8 cellular contexts compared by ENCODE assay signal in the genomic region with DNA sequence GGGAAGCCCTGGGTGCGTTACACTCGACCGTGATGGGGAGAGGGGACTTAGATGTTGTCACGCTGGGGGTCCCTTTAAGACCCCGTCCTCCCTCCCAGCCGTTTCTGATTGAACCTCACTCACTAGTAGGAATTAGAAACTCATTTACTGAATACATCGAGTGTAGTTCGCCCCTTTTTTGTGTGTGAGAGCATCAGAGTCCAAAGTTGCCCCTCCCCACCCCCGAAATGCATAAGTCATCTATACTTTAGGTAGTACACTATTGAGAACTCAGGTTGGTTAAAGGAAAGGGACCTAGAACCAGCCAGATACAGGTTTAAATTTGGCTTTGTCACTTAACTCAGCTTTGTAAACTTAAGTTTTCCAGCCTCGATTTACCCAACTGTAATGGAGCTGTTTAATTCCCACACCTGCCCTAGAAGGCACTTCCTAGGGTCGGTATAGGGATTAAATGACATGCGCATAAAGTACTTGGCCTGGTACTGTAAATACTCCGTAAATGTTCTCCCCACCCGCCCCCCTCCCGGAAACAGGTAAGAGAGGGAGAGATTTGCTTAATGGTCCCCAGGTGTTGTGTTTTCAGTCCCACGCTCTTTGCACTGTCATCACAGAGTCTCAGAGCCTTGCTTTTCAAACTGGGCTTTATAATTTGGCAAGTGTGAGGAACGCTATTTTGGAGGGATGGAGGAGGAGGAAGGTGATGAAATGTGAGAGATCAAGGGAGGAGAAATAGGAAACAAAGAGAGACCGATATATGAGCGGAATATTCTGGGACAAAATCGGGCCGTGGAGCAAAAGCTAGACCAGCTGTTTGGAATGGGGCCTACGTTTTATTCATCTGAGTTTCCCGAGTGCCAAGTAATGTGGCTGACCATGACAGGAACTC. TPM values are rescaled to one million over a fixed set of nuclear protein-coding genes. Genes with fewer than 3 reads are reported as not detected.
DNase-seq lines count a peak whose midpoint lies in the region; ATAC-seq and TF ChIP-seq lines count a peak whose summit lies in the region.

No MANE protein-coding gene starts in this region.

- no peak for ATAC-seq in Panc1
- no peak for ATAC-seq in GM21723 (IDR thresholded peaks at IDR 0.05; ENCODE audit: unreplicated experiment)

- peaks cover 3% of the 10 kb centered on the region; the same call in 1 of the 2 replicates for H3K4me1 ChIP-seq in Panc1 (ENCODE audit: control insufficient read depth, insufficient read depth, low read length)
- H3K4me1 ChIP-seq in effector memory CD4-positive, alpha-beta T cell (ENCODE audit: control insufficient read depth, insufficient read depth, low read length, poor library complexity, severe bottlenecking), result peaks cover 24% of the 10 kb centered on the region

- H3K4me3 Mint-ChIP-seq in neural crest cell, result peak overlapping the region; percentile 90

- H3K36me3 ChIP-seq in Panc1 (ENCODE audit: control insufficient read depth, insufficient read depth, low read length), result peaks cover 10% of the 10 kb centered on the region
- H3K36me3 ChIP-seq in effector memory CD4-positive, alpha-beta T cell (ENCODE audit: control insufficient read depth, insufficient read depth, low read length), result peaks cover 16% of the 10 kb centered on the region

- POLR2A ChIA-PET in Panc1 (lab: Charles Lee), result interaction anchor here (0.5 kb wide), 1 partner anchor 179 kb away, joined by 3 read pairs; no protein-coding TSS in a partner anchor

- H3K27ac ChIP-seq in Panc1 (ENCODE audit: low read length), result peak overlapping the region; percentile 86
- peak overlapping the region; percentile 94 for H3K27ac ChIP-seq in effector memory CD4-positive, alpha-beta T cell (ENCODE audit: insufficient read depth, low read length, poor library complexity, severe bottlenecking)

- intact Hi-C loops in Panc1 (cut with micrococcal nuclease; ENCODE audit: unreplicated experiment), result no loop called here

- peak overlapping the region; percentile 83 to 88 for H3K4me3 ChIP-seq in Panc1 (ENCODE audit: low read depth in 2 of 2, low read length in 2 of 2)
- H3K4me3 ChIP-seq in effector memory CD4-positive, alpha-beta T cell (ENCODE audit: insufficient read depth, low read depth, low read length, poor library complexity, severe bottlenecking), result peak overlapping the region; percentile 93

- H3K9me3 Mint-ChIP-seq in neural crest cell, result no peaks in the 10 kb centered on the region

- CTCF ChIA-PET in Panc1 (lab: Charles Lee), result interaction anchor here (0.6 to 2.4 kb wide), 9 partner anchors 14 to 902 kb away, joined by 3 to 12 read pairs (median 4); no protein-coding TSS in a partner anchor

- H3K27me3 ChIP-seq in Panc1 (ENCODE audit: control insufficient read depth, insufficient read depth, low read length), result no peaks in the 10 kb centered on the region
- no peaks in the 10 kb centered on the region for H3K27me3 ChIP-seq in effector memory CD4-positive, alpha-beta T cell (replicated peaks; ENCODE audit: control insufficient read depth, insufficient read depth, low read length, poor library complexity, severe bottlenecking)

- BruUV-seq in Panc1 (replicated peaks; lab: Mats Ljungman, UMichigan), result no TSS peak

- H3K27me3 Mint-ChIP-seq in neural crest cell (ENCODE audit: low read depth), result peaks cover 8% of the 10 kb centered on the region

- H3K9me3 ChIP-seq in Panc1 (ENCODE audit: control insufficient read depth, insufficient read depth, low read depth, low read length), result no peaks in the 10 kb centered on the region
- H3K9me3 ChIP-seq in effector memory CD4-positive, alpha-beta T cell (ENCODE audit: control insufficient read depth, low read length), result no peaks in the 10 kb centered on the region

- no peaks in the 10 kb centered on the region for H3K36me3 Mint-ChIP-seq in neural crest cell (ENCODE audit: low read depth)

- H3K4me1 Mint-ChIP-seq in neural crest cell, result peaks cover 33% of the 10 kb centered on the region

- TF ChIP-seq CTCF in Panc1 (IDR thresholded peaks at IDR 0.05), result 0 out of 2 replicates have a peak, but pooled peaks have one; percentile 49
- TF ChIP-seq CTCF in neural crest cell (conservative IDR thresholded peaks at IDR 0.05), result no peak

- DNase-seq in NCI-H82 (lab: John Stamatoyannopoulos, UW) (peak; percentile 35), NCI-H82 treated with DMSO at 0.1 percent for 48 hours (lab: John Stamatoyannopoulos, UW; ENCODE audit: unreplicated experiment) (no peak), Panc1 (ENCODE audit: low read depth, low spot score) (no peak), neural crest cell (ENCODE audit: low read depth, low spot score) (no peak), SW480 (ENCODE audit: low spot score) (no peak), H4 (ENCODE audit: low spot score) (no peak)
- no peak for DNase-seq in effector memory CD4-positive, alpha-beta T cell

- H3K27ac Mint-ChIP-seq in neural crest cell (ENCODE audit: unreplicated experiment), result peak overlapping the region; percentile 94

- in situ Hi-C loops in Panc1 (cut with HindIII; ENCODE audit: low pct_unique_long_range_greater_than_20kb, low sequenced_read_pairs), result no loop called here

RNA-seq across cellular contexts. Expression of a gene that starts 0.9 kb away (rescaled TPM):
- total RNA-seq in Panc1 (2021; ENCODE audit: unreplicated experiment) (37.4 TPM), neural crest cell (44.8 and 50.7 TPM in 2 replicates)
- 17.8 TPM for polyA plus RNA-seq in Panc1 (2012; ENCODE audit: insufficient read length)
- total RNA-seq in H4 (2014; rRNA removed; shearing (Covaris generic)), result 21.0 and 34.2 TPM in 2 replicates

RNA-seq across cellular contexts. Expression of a gene that starts 4.5 kb away (rescaled TPM):
- 30.5 TPM for total RNA-seq in Panc1 (2021; ENCODE audit: unreplicated experiment)
- polyA plus RNA-seq in Panc1 (2012; ENCODE audit: insufficient read length), result 21.2 TPM
- 13.4 and 15.2 TPM in 2 replicates for total RNA-seq in neural crest cell
- 14.1 and 24.1 TPM in 2 replicates for total RNA-seq in H4 (2014; rRNA removed; shearing (Covaris generic))
